Comparison of ENCODE assay signal across 8 cellular contexts in genomic region chr1:87328121-87329050, GRCh38. TPM values are rescaled to one million over a fixed set of nuclear protein-coding genes. Genes with fewer than 3 reads are reported as not detected.
DNase-seq lines count a peak whose midpoint lies in the region; ATAC-seq and TF ChIP-seq lines count a peak whose summit lies in the region.

A gene with protein sequence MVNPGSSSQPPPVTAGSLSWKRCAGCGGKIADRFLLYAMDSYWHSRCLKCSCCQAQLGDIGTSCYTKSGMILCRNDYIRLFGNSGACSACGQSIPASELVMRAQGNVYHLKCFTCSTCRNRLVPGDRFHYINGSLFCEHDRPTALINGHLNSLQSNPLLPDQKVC (plus strand): TSS chr1:87328880. CDS start chr1:87332016, 3,136 bp downstream.

- peak; percentile 95 for DNase-seq in NCI-H2029 (lab: John Stamatoyannopoulos, UW)
- DNase-seq in T-helper 2 cell treated with Interferon-gamma antibody and Interleukin-4, amounts not matched to agents 5 μg/mL and 100 μg/mL, for 36 hours (ENCODE audit: low spot score) = peak; percentile 84
- DNase-seq in ascending aorta (ENCODE audit: low spot score in 2 of 2) = peak; percentile 94 to 99
- peak; percentile 99 for DNase-seq in right atrium auricular region (ENCODE audit: low spot score)
- peak; percentile 95 for DNase-seq in pulmonary artery endothelial cell (ENCODE audit: low read depth, low spot score)
- peak; percentile 97 to 98 for DNase-seq in uterus

- H3K9me3 Mint-ChIP-seq in T-helper 2 cell treated with Interferon-gamma antibody and Interleukin-4, amounts not matched to agents 5 μg/mL and 100 μg/mL, for 36 hours = no peaks in the 10 kb centered on the region

- H3K36me3 ChIP-seq in ascending aorta (no peaks in the 10 kb centered on the region), right atrium auricular region (no peaks in the 10 kb centered on the region), uterus (no peaks in the 10 kb centered on the region)

- H3K27ac Mint-ChIP-seq in T-helper 2 cell treated with Interferon-gamma antibody and Interleukin-4, amounts not matched to agents 5 μg/mL and 100 μg/mL, for 36 hours = peak within 1 kb of the TSS; percentile 93

- peak; percentile 66 for ATAC-seq in GM18508 (IDR thresholded peaks at IDR 0.05; ENCODE audit: insufficient read depth, unreplicated experiment)
- ATAC-seq in HG02981 (IDR thresholded peaks at IDR 0.05; ENCODE audit: unreplicated experiment) = peak; percentile 81

- peak in 1 of 3 experiments; percentile 6 for TF ChIP-seq CTCF in ascending aorta (IDR thresholded peaks at IDR 0.05)
- no peak for TF ChIP-seq CTCF in right atrium auricular region (IDR thresholded peaks at IDR 0.05)
- peak in 1 of 4 experiments; percentile 30 for TF ChIP-seq CTCF in uterus (IDR thresholded peaks at IDR 0.05)

- H3K4me1 ChIP-seq in ascending aorta (peaks cover 0 to 11% of the 10 kb centered on the region in 2 donors), right atrium auricular region (peaks cover 0 to 22% of the 10 kb centered on the region in 2 donors), uterus (peaks cover 0 to 9% of the 10 kb centered on the region in 2 donors)

- H3K4me1 Mint-ChIP-seq in T-helper 2 cell treated with Interferon-gamma antibody and Interleukin-4, amounts not matched to agents 5 μg/mL and 100 μg/mL, for 36 hours (ENCODE audit: low read depth) = peaks cover 31% of the 10 kb centered on the region

- H3K27me3 ChIP-seq in ascending aorta = no peaks in the 10 kb centered on the region
- H3K27me3 ChIP-seq in right atrium auricular region = no peaks in the 10 kb centered on the region
- no peaks in the 10 kb centered on the region for H3K27me3 ChIP-seq in uterus

- peak within 1 kb of the TSS; percentile 95 to 98 for H3K27ac ChIP-seq in ascending aorta
- peak within 1 kb of the TSS; percentile 97 to 99 for H3K27ac ChIP-seq in right atrium auricular region
- H3K27ac ChIP-seq in uterus = peak within 1 kb of the TSS; percentile 98 to 99

- H3K4me3 ChIP-seq in ascending aorta = peak within 1 kb of the TSS; percentile 73 to 94
- H3K4me3 ChIP-seq in right atrium auricular region = peak within 1 kb of the TSS; percentile 83 to 93
- peak within 1 kb of the TSS; percentile 79 to 93 for H3K4me3 ChIP-seq in uterus

- intact Hi-C loops in ascending aorta (cut with DNase I) = loop anchor here (5.0 kb wide), 3 partner anchors 416 to 1354 kb away; partner anchors contain the start of genes HS2ST1, PKN2 and SELENOF
- intact Hi-C loops in uterus (cut with DNase I; ENCODE audit: low total_unique reads) = no loop called here

- H3K27me3 Mint-ChIP-seq in T-helper 2 cell treated with Interferon-gamma antibody and Interleukin-4, amounts not matched to agents 5 μg/mL and 100 μg/mL, for 36 hours (ENCODE audit: low read depth) = peaks cover 32% of the 10 kb centered on the region

- peak within 1 kb of the TSS; percentile 93 for H3K4me3 Mint-ChIP-seq in T-helper 2 cell treated with Interferon-gamma antibody and Interleukin-4, amounts not matched to agents 5 μg/mL and 100 μg/mL, for 36 hours

- peak; percentile 87 to 98 for TF ChIP-seq POLR2A in uterus (IDR thresholded peaks at IDR 0.05)

- H3K9me3 ChIP-seq in ascending aorta (no peaks in the 10 kb centered on the region), right atrium auricular region (no peaks in the 10 kb centered on the region), uterus (no peaks in the 10 kb centered on the region)

- H3K36me3 Mint-ChIP-seq in T-helper 2 cell treated with Interferon-gamma antibody and Interleukin-4, amounts not matched to agents 5 μg/mL and 100 μg/mL, for 36 hours (ENCODE audit: low read depth) = peaks cover 16% of the 10 kb centered on the region

RNA-seq across cellular contexts. Expression of the gene that starts here (rescaled TPM):
- total RNA-seq in ascending aorta (9.9 TPM), right atrium auricular region (10 to 100 TPM; 32.7 to 47.7 TPM), pulmonary artery endothelial cell (26.6 and 32.3 TPM in 2 replicates), uterus (100 to 1,000 TPM in 1 of 4 donors, 10 to 100 TPM in 3; 38.7 to 178 (median 60.9) TPM)

Comparison
In these comparisons a context has a peak if more than half of its experiments do, and no peak if none do; other contexts are left out.
1. Peak in every context shown above with its lines: DNase-seq, ATAC-seq, H3K4me3 ChIP-seq and H3K27ac ChIP-seq.